13 cellular contexts compared by ENCODE assay signal in the genomic region with DNA sequence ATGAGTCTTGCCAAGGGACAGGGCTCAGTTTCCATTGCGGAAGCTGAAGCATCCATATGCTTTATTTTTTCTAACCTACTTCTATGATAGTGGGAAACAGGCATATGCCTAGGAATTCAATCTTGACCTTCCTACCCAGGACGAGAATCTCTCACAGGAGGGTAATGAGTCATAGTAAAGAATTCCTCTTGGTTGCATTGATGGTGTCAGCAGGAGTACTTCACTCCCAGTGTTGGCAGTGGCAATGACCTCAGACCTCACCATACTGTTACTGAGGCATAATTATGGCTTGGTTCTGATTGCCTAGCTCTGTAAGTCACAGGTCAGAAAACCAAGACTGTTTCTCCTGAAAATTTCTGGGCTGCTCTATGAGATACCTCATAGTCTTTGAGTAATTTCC.
DNase-seq lines count a peak whose midpoint lies in the region; ATAC-seq and TF ChIP-seq lines count a peak whose summit lies in the region.
"Had no signal": no experiment of that assay in that cellular context is flagged by ENCODE, and none has a peak within 500 bp of the region (broad histone marks: within the 10 kb centered on the region; RNA-seq: fewer than 3 reads in every experiment).

No MANE protein-coding gene starts in this region.

- H2BK5ac ChIP-seq in trophoblast cell (ENCODE audit: low read depth, low read length, poor library complexity): no peak overlapping the region

- DNase-seq in GM03348 (ENCODE audit: low spot score) (peak; percentile 46), PC-3 (peak; percentile 7), epithelial cell of prostate (ENCODE audit: low read depth, low spot score) (peak; percentile 3), trophoblast cell (peak; percentile 33 to 48), stomach (no peak), OCI-M1 (lab: John Stamatoyannopoulos, UW) (no peak), NCI-H2081 (lab: John Stamatoyannopoulos, UW) (no peak)
- DNase-seq: activated CD4-positive, alpha-beta T cell treated with anti-CD3 and anti-CD28 coated beads for 4 hours; activated effector memory CD4-positive, alpha-beta T cell treated with anti-CD3 and anti-CD28 coated beads, Interleukin-2, amount 50 U/mL, for 16 hours; COR-L47; hippocampal formation; stimulated activated naive B cell treated with anti-CD40 and anti-IgM and Interleukin-4, amounts not matched to agents 10 μg/mL and 1 μg/mL and 100 μg/mL, for 72 hours had no signal

- H3K27me3 ChIP-seq in PC-3 (ENCODE audit: low read length) (no peaks in the 10 kb centered on the region), trophoblast cell (ENCODE audit: insufficient read depth, low read length) (no peaks in the 10 kb centered on the region), stomach (no peaks in the 10 kb centered on the region)

- H3K9ac ChIP-seq in PC-3 (ENCODE audit: low read length) (no peak overlapping the region), trophoblast cell (ENCODE audit: low read length) (no peak overlapping the region)

- intact Hi-C loops in PC-3 (cut with micrococcal nuclease): no loop called here
- intact Hi-C loops in stomach (cut with DNase I; ENCODE audit: low total_unique reads): no loop called here

- H4K91ac ChIP-seq in trophoblast cell (ENCODE audit: low read depth, low read length): no peak overlapping the region

- no peak overlapping the region for H3K4ac ChIP-seq in trophoblast cell (ENCODE audit: low read depth, low read length)

- H2AK5ac ChIP-seq in trophoblast cell (ENCODE audit: low read length): no peak overlapping the region

- H4K8ac ChIP-seq in trophoblast cell (ENCODE audit: low read depth, low read length): no peak overlapping the region

- no peak overlapping the region for H2BK12ac ChIP-seq in trophoblast cell (ENCODE audit: low read length)

- CTCF ChIA-PET in PC-3 (lab: Charles Lee): no interaction called here

- H3K9me3 ChIP-seq in PC-3 (ENCODE audit: low read length) (no peaks in the 10 kb centered on the region), trophoblast cell (ENCODE audit: insufficient read depth, low read depth, low read length) (no peaks in the 10 kb centered on the region), stomach (no peaks in the 10 kb centered on the region)

- WGBS in trophoblast cell (ENCODE audit: extremely low coverage, insufficient coverage, insufficient read length): no CpG with 5 or more reads among the region's 2 CpGs
- 62 to 73% (median 68%) methylated on average over 2 of the region's 2 CpGs for WGBS in stomach, 5 donors

- no peak overlapping the region for H3K14ac ChIP-seq in trophoblast cell (ENCODE audit: low read length)

- H2AFZ ChIP-seq in PC-3 (ENCODE audit: low read length) (no peak overlapping the region), trophoblast cell (ENCODE audit: insufficient read depth, low read length, poor library complexity) (no peak overlapping the region)

- H3K79me2 ChIP-seq in PC-3 (ENCODE audit: low read length) (no peaks in the 10 kb centered on the region), trophoblast cell (ENCODE audit: control insufficient read depth, insufficient read depth, low read length, poor library complexity) (no peaks in the 10 kb centered on the region)

- H3K4me2 ChIP-seq in PC-3 (ENCODE audit: low read length) (no peak overlapping the region), trophoblast cell (ENCODE audit: low read length) (no peak overlapping the region)

- no peak overlapping the region for H3K18ac ChIP-seq in trophoblast cell (ENCODE audit: low read length)

- H3F3A ChIP-seq in PC-3 (ENCODE audit: low read length, unreplicated experiment): no peaks in the 10 kb centered on the region

- TF ChIP-seq EP300 in stomach (IDR thresholded peaks at IDR 0.05): no peak

- ATAC-seq in PC-3: no peak
- ATAC-seq in HG02571 (IDR thresholded peaks at IDR 0.05; ENCODE audit: unreplicated experiment): no peak
- ATAC-seq: stimulated activated naive B cell treated with anti-CD40 and anti-IgM and Interleukin-4, amounts not matched to agents 10 μg/mL and 1 μg/mL and 100 μg/mL, for 72 hours had no signal

- H3K27ac ChIP-seq in PC-3 (ENCODE audit: low read length) (no peak overlapping the region), epithelial cell of prostate (no peak overlapping the region), trophoblast cell (ENCODE audit: low read depth, low read length) (no peak overlapping the region), stomach (no peak overlapping the region)

- POLR2A ChIA-PET in PC-3 (lab: Charles Lee; ENCODE audit: unreplicated experiment): no interaction called here

- H3K4me3 ChIP-seq in PC-3 (ENCODE audit: low read length) (no peak overlapping the region), trophoblast cell (ENCODE audit: low read depth, low read length) (no peak overlapping the region), stomach (no peak overlapping the region)

- H3K4me1 ChIP-seq in PC-3 (ENCODE audit: insufficient read depth, low read length): no peaks in the 10 kb centered on the region
- no peaks in the 10 kb centered on the region for H3K4me1 ChIP-seq in trophoblast cell (ENCODE audit: control insufficient read depth in 1 of 2, insufficient read depth in 2 of 2, low read length in 2 of 2)
- H3K4me1 ChIP-seq in stomach: no peaks in the 10 kb centered on the region

- H3K9me2 ChIP-seq in PC-3 (replicated peaks; ENCODE audit: low read length): no peaks in the 10 kb centered on the region

- H3K36me3 ChIP-seq in PC-3 (ENCODE audit: low read depth, low read length) (no peaks in the 10 kb centered on the region), trophoblast cell (ENCODE audit: control insufficient read depth in 1 of 2, insufficient read depth in 2 of 2, low read length in 2 of 2) (no peaks in the 10 kb centered on the region), stomach (no peaks in the 10 kb centered on the region)

- TF ChIP-seq CTCF in PC-3 (conservative IDR thresholded peaks at IDR 0.05; ENCODE audit: low read depth, low read length) (no peak), stomach (IDR thresholded peaks at IDR 0.05) (no peak)

- no peak overlapping the region for H4K12ac ChIP-seq in trophoblast cell (ENCODE audit: low read depth, low read length)

- no peaks in the 10 kb centered on the region for H4K20me1 ChIP-seq in PC-3 (ENCODE audit: low read length)

- H3K23ac ChIP-seq in trophoblast cell (ENCODE audit: low read length): no peak overlapping the region

- TF ChIP-seq POLR2A in stomach (IDR thresholded peaks at IDR 0.05): no peak

- no peaks in the 10 kb centered on the region for H3K79me1 ChIP-seq in trophoblast cell (ENCODE audit: low read length)

- no peak overlapping the region for H2BK120ac ChIP-seq in trophoblast cell (ENCODE audit: insufficient read depth, low read length, poor library complexity)

- no TSS peak for BruUV-seq in PC-3 (replicated peaks; lab: Mats Ljungman, UMichigan)

Comparison
In these comparisons a context has a peak if more than half of its experiments do, and no peak if none do; other contexts are left out.
1. DNase-seq: peak in GM03348 (single experiment), PC-3 (single experiment), epithelial cell of prostate (single experiment) and trophoblast cell (2 of 2); none in stomach (single experiment), OCI-M1 (single experiment) and NCI-H2081 (0 of 2).